In the genomic region with DNA sequence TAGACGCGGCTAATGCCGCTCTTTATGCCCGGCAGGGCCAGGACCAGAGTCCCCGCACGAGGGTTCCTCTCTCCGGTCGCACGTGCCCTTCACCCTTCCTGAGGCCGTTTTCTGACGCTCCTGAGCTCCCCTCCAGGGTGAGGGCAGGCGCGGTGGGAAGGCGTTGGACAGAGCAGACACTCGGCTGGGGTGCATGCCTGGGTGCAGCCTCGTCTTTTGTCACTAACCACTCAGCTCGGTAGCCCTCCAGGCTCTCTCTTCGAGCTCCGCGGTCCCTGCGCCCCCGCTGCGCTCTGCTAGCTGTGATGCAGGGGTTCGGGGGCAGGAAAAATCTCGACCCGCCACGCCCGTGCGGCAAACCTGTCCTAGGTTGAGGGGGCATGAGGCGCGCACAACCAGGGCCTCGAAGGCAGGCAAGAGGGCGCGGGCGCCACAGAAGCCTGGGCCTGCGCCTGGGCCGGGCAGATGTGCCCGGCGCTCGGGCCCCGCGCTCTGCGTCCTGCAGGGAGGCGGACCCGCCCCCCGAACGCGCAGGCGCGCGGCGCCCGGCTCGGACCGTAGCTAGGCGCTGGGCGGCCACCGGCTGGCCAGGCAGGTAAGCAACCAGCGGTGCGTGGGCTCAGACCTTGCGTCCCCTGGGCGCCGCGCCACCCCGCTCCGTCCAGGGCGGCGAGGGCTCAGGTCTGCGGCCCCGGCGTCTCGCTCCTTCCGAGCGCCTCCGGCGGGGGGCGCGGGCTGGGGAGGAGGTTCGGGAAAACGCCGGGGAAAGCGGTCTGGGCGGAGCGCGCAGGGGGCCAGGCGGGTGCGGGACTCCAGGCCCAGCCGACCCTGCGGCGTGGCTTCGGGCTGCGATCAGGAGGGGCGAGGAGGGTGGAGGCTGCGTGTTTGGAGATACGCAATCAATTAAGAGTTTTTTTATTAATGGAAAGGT, we compare ENCODE assay signal across 8 cellular contexts. TPM values are rescaled to one million over a fixed set of nuclear protein-coding genes. Genes with fewer than 3 reads are reported as not detected.
DNase-seq lines count a peak whose midpoint lies in the region; TF ChIP-seq lines count a peak whose summit lies in the region.

A gene (plus strand): TSS at position 548 of the 931 bp plus-strand sequence. CDS start 5,807 bp downstream, outside the sequence.

- peak within 1 kb of the TSS; percentile 74 for H3K4me3 Mint-ChIP-seq in HFFc6

- no peaks in the 10 kb centered on the region for H3K9me3 ChIP-seq in WERI-Rb-1 (ENCODE audit: severe bottlenecking)

- no peaks in the 10 kb centered on the region for H3K36me3 ChIP-seq in BJ (ENCODE audit: control insufficient read depth, insufficient read depth, low read length)
- no peaks in the 10 kb centered on the region for H3K36me3 ChIP-seq in WERI-Rb-1

- POLR2A ChIA-PET in BJ (lab: Charles Lee) = no interaction called here

- H3K36me3 Mint-ChIP-seq in HFFc6 (ENCODE audit: low read depth) = no peaks in the 10 kb centered on the region

- DNase-seq in BJ (ENCODE audit: low read depth) (no peak), HFFc6 (no peak), WERI-Rb-1 (peak; percentile 74), epithelial cell of proximal tubule (ENCODE audit: low read depth) (no peak), midbrain (lab: John Stamatoyannopoulos, UW) (peak; percentile 33), ureter (ENCODE audit: low spot score) (no peak), SIG-M5 treated with dmso at 0.1 percent for 504 hours (lab: John Stamatoyannopoulos, UW; ENCODE audit: unreplicated experiment) (no peak), DMS114 treated with DMSO at 0.1 percent for 48 hours (lab: John Stamatoyannopoulos, UW; ENCODE audit: unreplicated experiment) (no peak)

- H3K4me1 Mint-ChIP-seq in HFFc6 (ENCODE audit: low read depth) = no peaks in the 10 kb centered on the region

- no peaks in the 10 kb centered on the region for H3K9me3 Mint-ChIP-seq in HFFc6

- CTCF ChIA-PET in BJ (lab: Yijun Ruan, JAX) = no interaction called here

- H3K27me3 Mint-ChIP-seq in HFFc6 (ENCODE audit: insufficient read depth) = peaks cover 42% of the 10 kb centered on the region

- TF ChIP-seq CTCF in BJ (IDR thresholded peaks at IDR 0.05; ENCODE audit: insufficient read depth, low read depth, low read length) (no peak), HFFc6 (IDR thresholded peaks at IDR 0.05) (no peak), WERI-Rb-1 (IDR thresholded peaks at IDR 0.05; ENCODE audit: low read depth, low read length) (0 out of 2 replicates have a peak, but pooled peaks have one; percentile 2), epithelial cell of proximal tubule (conservative IDR thresholded peaks at IDR 0.05; ENCODE audit: low read depth, low read length) (no peak)

- peak within 1 kb of the TSS; percentile 57 for H3K4me3 ChIP-seq in BJ (ENCODE audit: low read depth, low read length)
- H3K4me3 ChIP-seq in WERI-Rb-1 (ENCODE audit: low read depth, low read length) = peak within 1 kb of the TSS; percentile 69
- H3K4me3 ChIP-seq in epithelial cell of proximal tubule (ENCODE audit: low read depth, low read length) = peak within 1 kb of the TSS; percentile 76

- H3K27ac ChIP-seq in WERI-Rb-1 = peak within 1 kb of the TSS; percentile 57

- no peak within 1 kb of the TSS for H3K27ac Mint-ChIP-seq in HFFc6

- H3K27me3 ChIP-seq in BJ (ENCODE audit: control insufficient read depth, insufficient read depth, low read length) = peaks cover 9% of the 10 kb centered on the region; the same call in 1 of the 2 replicates
- no peaks in the 10 kb centered on the region for H3K27me3 ChIP-seq in WERI-Rb-1 (ENCODE audit: insufficient read depth, low read depth, severe bottlenecking)

RNA-seq across cellular contexts. Expression of the gene that starts here (rescaled TPM):
- 3.0 and 4.5 TPM in 2 replicates for polyA plus RNA-seq in BJ (2011; rRNA removed)
- 5.7 and 6.6 TPM in 2 replicates for polyA minus RNA-seq in BJ (2011; rRNA and poly(A)+ RNA removed)
- 1 to 10 TPM; 1.8 to 2.9 (median 2.3) TPM for total RNA-seq in HFFc6 (2021; fragmentation: NEBNext Ultra II Directional; extraction: Animal tissue kit (Norgen Biotek cat#: 25700))
- total RNA-seq in epithelial cell of proximal tubule = 3.5 and 5.2 TPM in 2 replicates
- 24.7 TPM for total RNA-seq in ureter

Comparison
In these comparisons a context has a peak if more than half of its experiments do, and no peak if none do; other contexts are left out.
1. DNase-seq: peak in WERI-Rb-1 (single experiment) and midbrain (single experiment); none in BJ (single experiment), HFFc6 (single experiment), epithelial cell of proximal tubule (single experiment), ureter (single experiment), SIG-M5 treated with dmso at 0.1 percent for 504 hours (single experiment) and DMS114 treated with DMSO at 0.1 percent for 48 hours (single experiment).
2. Peak in every context shown above with its lines, with median percentiles within 50 percentile points of each other: H3K4me3 ChIP-seq.